Comparison of ENCODE assay signal across 26 cellular contexts in the genomic region with DNA sequence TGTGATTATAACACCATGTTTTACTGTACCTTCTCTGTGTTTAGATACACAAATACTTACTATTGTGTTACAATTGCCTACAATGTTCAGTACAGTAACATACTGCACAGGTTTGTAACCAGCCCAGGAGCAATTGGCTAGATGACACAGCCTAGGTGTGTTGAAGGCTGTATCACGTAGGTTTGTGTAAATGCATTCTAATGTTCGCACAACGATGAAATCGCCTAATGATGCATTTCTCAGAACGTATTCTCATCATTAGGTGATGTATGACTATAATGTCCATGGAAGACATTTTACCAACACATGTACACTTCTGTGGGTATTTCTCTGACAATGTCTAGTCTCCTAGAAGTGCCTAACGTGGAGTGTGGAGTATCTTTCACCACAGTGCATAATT.
A peak's percentile ranks its signal among the peaks of the same experiment; 100 is the strongest.
DNase-seq lines count a peak whose midpoint lies in the region; ATAC-seq and TF ChIP-seq lines count a peak whose summit lies in the region.
"Had no signal": no experiment of that assay in that cellular context is flagged by ENCODE, and none has a peak within 500 bp of the region (broad histone marks: within the 10 kb centered on the region; RNA-seq: fewer than 3 reads in every experiment).

No MANE protein-coding gene starts in this region.

- no peaks in the 10 kb centered on the region for H3K27me3 Mint-ChIP-seq in activated CD4-positive, alpha-beta T cell treated with anti-CD3 and anti-CD28 coated beads, Interleukin-2, amount 10 ng/mL, durations not matched to agents 24 days and 14 days
- H3K27me3 Mint-ChIP-seq in activated CD4-positive, alpha-beta T cell treated with anti-CD3 and anti-CD28 coated beads, Interleukin-2, amount 10 ng/mL, durations not matched to agents 7 days and 5 days, result no peaks in the 10 kb centered on the region
- H3K27me3 Mint-ChIP-seq in activated CD4-positive, alpha-beta memory T cell treated with anti-CD3 and anti-CD28 coated beads, Interleukin-2, amount 10 ng/mL, durations not matched to agents 7 days and 5 days, result no peaks in the 10 kb centered on the region
- H3K27me3 Mint-ChIP-seq: activated naive CD8-positive, alpha-beta T cell treated with anti-CD3 and anti-CD28 coated beads, Interleukin-2, amount 50 U/mL, for 24 hours; T-cell had no signal

- H3K9ac ChIP-seq in mesenchymal stem cell (ENCODE audit: low read length), result no peak overlapping the region

- peaks cover 73% of the 10 kb centered on the region for H3K4me1 Mint-ChIP-seq in activated CD4-positive, alpha-beta T cell treated with anti-CD3 and anti-CD28 coated beads, Interleukin-2, amount 10 ng/mL, durations not matched to agents 24 days and 14 days
- peaks cover 70% of the 10 kb centered on the region for H3K4me1 Mint-ChIP-seq in activated CD4-positive, alpha-beta T cell treated with anti-CD3 and anti-CD28 coated beads, Interleukin-2, amount 10 ng/mL, durations not matched to agents 7 days and 5 days
- H3K4me1 Mint-ChIP-seq in activated CD4-positive, alpha-beta memory T cell treated with anti-CD3 and anti-CD28 coated beads, Interleukin-2, amount 10 ng/mL, durations not matched to agents 7 days and 5 days, result peaks cover 84% of the 10 kb centered on the region

- no peak overlapping the region for H4K8ac ChIP-seq in mesenchymal stem cell (ENCODE audit: low read length)

- H3K27me3 ChIP-seq in mesenchymal stem cell (ENCODE audit: control insufficient read depth in 1 of 2, insufficient read depth in 1 of 2, low read length in 2 of 2) (no peaks in the 10 kb centered on the region), body of pancreas (no peaks in the 10 kb centered on the region)
- H3K27me3 ChIP-seq: gastroesophageal sphincter, SJSA1 had no signal

- H3K18ac ChIP-seq in mesenchymal stem cell (ENCODE audit: low read depth in 1 of 2, low read length in 2 of 2), result peak overlapping the region; percentile 13 to 93

- no peak overlapping the region for H3K23ac ChIP-seq in mesenchymal stem cell (ENCODE audit: low read length in 2 of 2)

- no peak for DNase-seq in activated CD4-positive, alpha-beta T cell treated with anti-CD3 and anti-CD28 coated beads, Interleukin-2, amount 10 ng/mL, durations not matched to agents 24 days and 14 days
- DNase-seq in activated CD4-positive, alpha-beta T cell treated with anti-CD3 and anti-CD28 coated beads, Interleukin-2, amount 10 ng/mL, durations not matched to agents 7 days and 5 days, result no peak
- DNase-seq in GM12865 (ENCODE audit: low read depth) (no peak), mesenchymal stem cell (no peak), body of pancreas (no peak), HEK293T (ENCODE audit: extremely low spot score) (no peak)
- no peak for DNase-seq in activated CD4-positive, alpha-beta memory T cell treated with anti-CD3 and anti-CD28 coated beads, Interleukin-2, amount 10 ng/mL, durations not matched to agents 7 days and 5 days
- DNase-seq: activated effector memory CD4-positive, alpha-beta T cell treated with Interleukin-2 at 50 U/mL for 16 hours; activated naive CD8-positive, alpha-beta T cell treated with anti-CD3 and anti-CD28 coated beads, Interleukin-2, amount 50 U/mL, for 24 hours; AML-193; CD4-positive, alpha-beta memory T cell; cerebellar nuclear complex; EL; hippocampal formation; left colon; NCI-H1105 treated with DMSO at 0.1 percent for 48 hours; NCI-H2029; NCI-H526; posterior cingulate gyrus; stimulated activated CD4-positive, alpha-beta T cell treated with anti-CD3 and anti-CD28 coated beads, Interleukin-2, amount 100 ng/mL, for 48 hours; T-cell had no signal

- H3K4ac ChIP-seq in mesenchymal stem cell (ENCODE audit: low read depth in 1 of 2, low read length in 2 of 2), result peak overlapping the region in 1 of 2 experiments; percentile 25

- no peak overlapping the region for H2BK15ac ChIP-seq in mesenchymal stem cell (ENCODE audit: low read depth, poor library complexity, severe bottlenecking)

- H4K91ac ChIP-seq in mesenchymal stem cell (ENCODE audit: low read length), result no peak overlapping the region

- H3K4me2 ChIP-seq in mesenchymal stem cell (ENCODE audit: low read length, poor library complexity, severe bottlenecking), result no peak overlapping the region

- H3K14ac ChIP-seq in mesenchymal stem cell (ENCODE audit: low read length in 2 of 2), result no peak overlapping the region

- peaks cover 6% of the 10 kb centered on the region for H3K4me1 ChIP-seq in mesenchymal stem cell (ENCODE audit: control insufficient read depth, insufficient read depth, low read depth, low read length)
- H3K4me1 ChIP-seq in body of pancreas, result peaks cover 9% of the 10 kb centered on the region
- H3K4me1 ChIP-seq: HAP-1 had no signal

- H3K4me3 Mint-ChIP-seq in activated CD4-positive, alpha-beta T cell treated with anti-CD3 and anti-CD28 coated beads, Interleukin-2, amount 10 ng/mL, durations not matched to agents 24 days and 14 days, result no peak overlapping the region
- no peak overlapping the region for H3K4me3 Mint-ChIP-seq in activated CD4-positive, alpha-beta T cell treated with anti-CD3 and anti-CD28 coated beads, Interleukin-2, amount 10 ng/mL, durations not matched to agents 7 days and 5 days
- no peak overlapping the region for H3K4me3 Mint-ChIP-seq in activated CD4-positive, alpha-beta memory T cell treated with anti-CD3 and anti-CD28 coated beads, Interleukin-2, amount 10 ng/mL, durations not matched to agents 7 days and 5 days
- H3K4me3 Mint-ChIP-seq: T-cell had no signal

- peak overlapping the region; percentile 86 for H3K27ac Mint-ChIP-seq in activated CD4-positive, alpha-beta T cell treated with anti-CD3 and anti-CD28 coated beads, Interleukin-2, amount 10 ng/mL, durations not matched to agents 24 days and 14 days
- no peak overlapping the region for H3K27ac Mint-ChIP-seq in activated CD4-positive, alpha-beta T cell treated with anti-CD3 and anti-CD28 coated beads, Interleukin-2, amount 10 ng/mL, durations not matched to agents 7 days and 5 days
- peak overlapping the region; percentile 87 for H3K27ac Mint-ChIP-seq in activated CD4-positive, alpha-beta memory T cell treated with anti-CD3 and anti-CD28 coated beads, Interleukin-2, amount 10 ng/mL, durations not matched to agents 7 days and 5 days
- H3K27ac Mint-ChIP-seq: CD4-positive, alpha-beta memory T cell; T-cell had no signal

- H3K36me3 ChIP-seq in mesenchymal stem cell (ENCODE audit: control insufficient read depth in 1 of 2, insufficient read depth in 2 of 2, low read depth in 1 of 2, low read length in 2 of 2), result no peaks in the 10 kb centered on the region
- no peaks in the 10 kb centered on the region for H3K36me3 ChIP-seq in body of pancreas (replicated peaks in 1 of 2; ENCODE audit: insufficient read depth in 1 of 2, low read depth in 2 of 2)
- H3K36me3 ChIP-seq: gastroesophageal sphincter, HAP-1, SJSA1 had no signal

- peaks cover 6% of the 10 kb centered on the region for H3K9me3 Mint-ChIP-seq in activated CD4-positive, alpha-beta T cell treated with anti-CD3 and anti-CD28 coated beads, Interleukin-2, amount 10 ng/mL, durations not matched to agents 24 days and 14 days
- peaks cover 2% of the 10 kb centered on the region for H3K9me3 Mint-ChIP-seq in activated CD4-positive, alpha-beta T cell treated with anti-CD3 and anti-CD28 coated beads, Interleukin-2, amount 10 ng/mL, durations not matched to agents 7 days and 5 days
- H3K9me3 Mint-ChIP-seq in activated CD4-positive, alpha-beta memory T cell treated with anti-CD3 and anti-CD28 coated beads, Interleukin-2, amount 10 ng/mL, durations not matched to agents 7 days and 5 days, result no peaks in the 10 kb centered on the region
- H3K9me3 Mint-ChIP-seq: activated naive CD8-positive, alpha-beta T cell treated with anti-CD3 and anti-CD28 coated beads, Interleukin-2, amount 50 U/mL, for 24 hours; CD4-positive, alpha-beta memory T cell; T-cell had no signal

- H3K9me3 ChIP-seq in mesenchymal stem cell (ENCODE audit: control insufficient read depth, low read length), result no peaks in the 10 kb centered on the region
- H3K9me3 ChIP-seq in body of pancreas, result no peaks in the 10 kb centered on the region
- H3K9me3 ChIP-seq: gastroesophageal sphincter, HAP-1, SJSA1 had no signal

- H3K4me3 ChIP-seq in GM12865 (ENCODE audit: low read depth, low read length) (peak overlapping the region; percentile 53), mesenchymal stem cell (ENCODE audit: insufficient read depth in 1 of 2, low read depth in 1 of 2, low read length in 2 of 2) (no peak overlapping the region), body of pancreas (no peak overlapping the region)
- H3K4me3 ChIP-seq: gastroesophageal sphincter, HAP-1, SJSA1 had no signal

- H2AFZ ChIP-seq in mesenchymal stem cell (ENCODE audit: low read depth, low read length), result no peak overlapping the region

- no peak overlapping the region for H2BK120ac ChIP-seq in mesenchymal stem cell (ENCODE audit: low read depth, low read length)

- POLR2A ChIA-PET in activated CD4-positive, alpha-beta T cell treated with anti-CD3 and anti-CD28 coated beads, Interleukin-2, amount 10 ng/mL, durations not matched to agents 7 days and 5 days (lab: Charles Lee), result no interaction called here
- POLR2A ChIA-PET in activated CD4-positive, alpha-beta memory T cell treated with anti-CD3 and anti-CD28 coated beads, Interleukin-2, amount 10 ng/mL, durations not matched to agents 7 days and 5 days (lab: Charles Lee), result interaction anchor here (1.2 to 8.6 kb wide), 6 partner anchors 91 to 566 kb away, joined by 3 to 110 read pairs (median 6); a partner anchor contains a TSS
- POLR2A ChIA-PET in HEK293T (lab: Yijun Ruan, JAX), result interaction anchor here (0.8 kb wide), 1 partner anchor 166 kb away, joined by 4 read pairs; a partner anchor contains a TSS

- H2BK12ac ChIP-seq in mesenchymal stem cell (ENCODE audit: low read length in 2 of 2), result peak overlapping the region; percentile 87 to 91

- 79% methylated on average over 3 of the region's 6 CpGs for WGBS in mesenchymal stem cell
- 77 to 84% methylated on average over 6 of the region's 6 CpGs for WGBS in body of pancreas, 2 donors

- TF ChIP-seq CTCF in GM12865 (IDR thresholded peaks at IDR 0.05; ENCODE audit: insufficient read depth, low read depth, low read length, missing control alignments) (no peak), body of pancreas (IDR thresholded peaks at IDR 0.05) (no peak)

- H3K79me1 ChIP-seq in mesenchymal stem cell (replicated peaks; ENCODE audit: low read length, poor library complexity, severe bottlenecking), result no peaks in the 10 kb centered on the region

- H3K36me3 Mint-ChIP-seq in activated CD4-positive, alpha-beta T cell treated with anti-CD3 and anti-CD28 coated beads, Interleukin-2, amount 10 ng/mL, durations not matched to agents 24 days and 14 days (ENCODE audit: low read depth), result no peaks in the 10 kb centered on the region
- no peaks in the 10 kb centered on the region for H3K36me3 Mint-ChIP-seq in activated CD4-positive, alpha-beta T cell treated with anti-CD3 and anti-CD28 coated beads, Interleukin-2, amount 10 ng/mL, durations not matched to agents 7 days and 5 days (ENCODE audit: low read depth)
- no peaks in the 10 kb centered on the region for H3K36me3 Mint-ChIP-seq in activated CD4-positive, alpha-beta memory T cell treated with anti-CD3 and anti-CD28 coated beads, Interleukin-2, amount 10 ng/mL, durations not matched to agents 7 days and 5 days (ENCODE audit: low read depth)
- H3K36me3 Mint-ChIP-seq: CD4-positive, alpha-beta memory T cell; T-cell had no signal

- no peak for ATAC-seq in GM18868 (IDR thresholded peaks at IDR 0.05; ENCODE audit: unreplicated experiment)
- ATAC-seq in body of pancreas, result no peak
- ATAC-seq: gastroesophageal sphincter, left colon, right cardiac atrium, T-cell had no signal

- intact Hi-C loops in activated CD4-positive, alpha-beta T cell treated with anti-CD3 and anti-CD28 coated beads, Interleukin-2, amount 10 ng/mL, durations not matched to agents 24 days and 14 days (cut with micrococcal nuclease), result loop anchor here (1.0 to 10.0 kb wide), 9 partner anchors 52 to 293 kb away; a partner anchor contains a TSS
- intact Hi-C loops in body of pancreas (cut with DNase I), result no loop called here

- no peak for TF ChIP-seq POLR2A in body of pancreas (IDR thresholded peaks at IDR 0.05)

- CTCF ChIA-PET in activated CD4-positive, alpha-beta T cell treated with anti-CD3 and anti-CD28 coated beads, Interleukin-2, amount 10 ng/mL, durations not matched to agents 7 days and 5 days (lab: Charles Lee), result interaction anchor here (0.8 to 1.2 kb wide), 3 partner anchors 11 to 91 kb away, joined by 3 to 5 read pairs (median 4); no protein-coding TSS in a partner anchor
- CTCF ChIA-PET in activated CD4-positive, alpha-beta memory T cell treated with anti-CD3 and anti-CD28 coated beads, Interleukin-2, amount 10 ng/mL, durations not matched to agents 7 days and 5 days (lab: Charles Lee), result interaction anchor here (1.0 kb wide), 1 partner anchor 166 kb away, joined by 3 read pairs; a partner anchor contains a TSS
- CTCF ChIA-PET in HEK293T (lab: Yijun Ruan, JAX), result no interaction called here

- no peak overlapping the region for H2BK5ac ChIP-seq in mesenchymal stem cell (ENCODE audit: low read depth, low read length, poor library complexity, severe bottlenecking)

- H3K27ac ChIP-seq in mesenchymal stem cell (ENCODE audit: low read length, poor library complexity, severe bottlenecking), result no peak overlapping the region
- H3K27ac ChIP-seq in body of pancreas, result no peak overlapping the region
- H3K27ac ChIP-seq: gastroesophageal sphincter, SJSA1 had no signal

- H2AK5ac ChIP-seq in mesenchymal stem cell (ENCODE audit: low read length, severe bottlenecking), result no peak overlapping the region
